Comparison of ENCODE assay signal across 22 cellular contexts in genomic region chr1:169753549-169753948, GRCh38. TPM values are rescaled to one million over a fixed set of nuclear protein-coding genes. Genes with fewer than 3 reads are reported as not detected.
"Had no signal": no experiment of that assay in that cellular context is flagged by ENCODE, and none has a peak within 500 bp of the region (broad histone marks: within the 10 kb centered on the region; RNA-seq: fewer than 3 reads in every experiment).

No MANE protein-coding gene starts in this region.

- ATAC-seq: activated CD8-positive, alpha-beta memory T cell treated with anti-CD3 and anti-CD28 coated beads, Interleukin-2, amount 10 ng/mL, durations not matched to agents 7 days and 5 days; activated naive CD8-positive, alpha-beta T cell treated with anti-CD3 and anti-CD28 coated beads, Interleukin-2, amount 50 U/mL, for 24 hours had no signal

- H3K9me3 ChIP-seq: breast epithelium, sigmoid colon, testis had no signal

- H3K4me1 Mint-ChIP-seq: activated CD8-positive, alpha-beta memory T cell treated with anti-CD3 and anti-CD28 coated beads, Interleukin-2, amount 10 ng/mL, durations not matched to agents 7 days and 5 days; activated naive CD8-positive, alpha-beta T cell treated with anti-CD3 and anti-CD28 coated beads, Interleukin-2, amount 50 U/mL, for 24 hours; immature natural killer cell; nephron had no signal

- H3K27me3 ChIP-seq: breast epithelium, sigmoid colon, stomach, testis had no signal

- H3K36me3 Mint-ChIP-seq: activated CD4-positive, alpha-beta memory T cell treated with anti-CD3 and anti-CD28 coated beads for 36 hours; activated CD8-positive, alpha-beta memory T cell treated with anti-CD3 and anti-CD28 coated beads, Interleukin-2, amount 10 ng/mL, durations not matched to agents 7 days and 5 days; immature natural killer cell had no signal

- H3K4me1 ChIP-seq: breast epithelium, sigmoid colon, spleen, stomach, testis had no signal

- H3K4me3 ChIP-seq: breast epithelium, sigmoid colon, spleen, stomach, testis had no signal

- DNase-seq: activated CD4-positive, alpha-beta memory T cell treated with anti-CD3 and anti-CD28 coated beads for 36 hours; activated CD4-positive, alpha-beta T cell treated with anti-CD3 and anti-CD28 coated beads for 1 hour; activated CD8-positive, alpha-beta memory T cell treated with anti-CD3 and anti-CD28 coated beads, Interleukin-2, amount 10 ng/mL, durations not matched to agents 7 days and 5 days; activated naive CD4-positive, alpha-beta T cell treated with anti-CD3 and anti-CD28 coated beads for 36 hours; activated naive CD8-positive, alpha-beta T cell treated with anti-CD3 and anti-CD28 coated beads, Interleukin-2, amount 50 U/mL, for 24 hours; activated T-cell treated with anti-CD3 and anti-CD28 coated beads, Interleukin-2, amount 50 U/mL, for 1 hour; aorta; cerebellar nuclear complex; effector memory CD4-positive, alpha-beta T cell; head of caudate nucleus; immature natural killer cell; sigmoid colon; spleen; stimulated activated CD4-positive, alpha-beta T cell treated with anti-CD3 and anti-CD28 coated beads, Interleukin-1b, Interleukin-23, amount 100 ng/mL, for 48 hours; stomach; T-helper 9 cell; testis had no signal

- H3K27ac ChIP-seq: breast epithelium, epithelial cell of prostate, sigmoid colon, spleen, stomach, testis had no signal

- H3K27ac Mint-ChIP-seq: activated CD4-positive, alpha-beta memory T cell treated with anti-CD3 and anti-CD28 coated beads for 36 hours; activated CD8-positive, alpha-beta memory T cell treated with anti-CD3 and anti-CD28 coated beads, Interleukin-2, amount 10 ng/mL, durations not matched to agents 7 days and 5 days; activated naive CD4-positive, alpha-beta T cell treated with anti-CD3 and anti-CD28 coated beads for 36 hours; activated naive CD8-positive, alpha-beta T cell treated with anti-CD3 and anti-CD28 coated beads, Interleukin-2, amount 50 U/mL, for 24 hours; activated T-helper 2 cell treated with anti-CD3 and anti-CD28 coated beads, Interferon-gamma antibody, Interleukin-2, Interleukin-4, amounts not matched to agents 10 μg/mL and 5 μg/mL and 100 μg/mL, durations not matched to agents 14 hours and 24 hours and 36 hours; dendritic cell treated with granulocyte-macrophage colony-stimulating factor and Interleukin-4, amounts not matched to agents 40 ng/mL and 50 ng/mL, for 4 days; immature natural killer cell; nephron had no signal

- H3K4me3 Mint-ChIP-seq: activated CD4-positive, alpha-beta memory T cell treated with anti-CD3 and anti-CD28 coated beads for 36 hours; activated CD8-positive, alpha-beta memory T cell treated with anti-CD3 and anti-CD28 coated beads, Interleukin-2, amount 10 ng/mL, durations not matched to agents 7 days and 5 days; activated naive CD4-positive, alpha-beta T cell treated with anti-CD3 and anti-CD28 coated beads for 36 hours; activated naive CD8-positive, alpha-beta T cell treated with anti-CD3 and anti-CD28 coated beads, Interleukin-2, amount 50 U/mL, for 24 hours; dendritic cell treated with granulocyte-macrophage colony-stimulating factor and Interleukin-4, amounts not matched to agents 40 ng/mL and 50 ng/mL, for 4 days; immature natural killer cell; nephron had no signal

- H3K9me3 Mint-ChIP-seq: activated CD4-positive, alpha-beta memory T cell treated with anti-CD3 and anti-CD28 coated beads for 36 hours; activated naive CD4-positive, alpha-beta T cell treated with anti-CD3 and anti-CD28 coated beads for 36 hours; activated naive CD8-positive, alpha-beta T cell treated with anti-CD3 and anti-CD28 coated beads, Interleukin-2, amount 50 U/mL, for 24 hours; activated T-helper 2 cell treated with anti-CD3 and anti-CD28 coated beads, Interferon-gamma antibody, Interleukin-2, Interleukin-4, amounts not matched to agents 10 μg/mL and 5 μg/mL and 100 μg/mL, durations not matched to agents 14 hours and 24 hours and 36 hours; dendritic cell treated with granulocyte-macrophage colony-stimulating factor and Interleukin-4, amounts not matched to agents 40 ng/mL and 50 ng/mL, for 4 days; immature natural killer cell; nephron had no signal

- H3K36me3 ChIP-seq: breast epithelium, sigmoid colon, spleen, stomach had no signal

- H3K27me3 Mint-ChIP-seq: activated naive CD8-positive, alpha-beta T cell treated with anti-CD3 and anti-CD28 coated beads, Interleukin-2, amount 50 U/mL, for 24 hours; dendritic cell treated with granulocyte-macrophage colony-stimulating factor and Interleukin-4, amounts not matched to agents 40 ng/mL and 50 ng/mL, for 4 days had no signal

RNA-seq across cellular contexts. Expression of gene SELE, which starts 19.7 kb away (rescaled TPM):
- total RNA-seq: activated CD4-positive, alpha-beta memory T cell treated with anti-CD3 and anti-CD28 coated beads for 36 hours; activated CD8-positive, alpha-beta memory T cell treated with anti-CD3 and anti-CD28 coated beads, Interleukin-2, amount 10 ng/mL, durations not matched to agents 7 days and 5 days; activated naive CD4-positive, alpha-beta T cell treated with anti-CD3 and anti-CD28 coated beads for 36 hours; activated T-helper 2 cell treated with anti-CD3 and anti-CD28 coated beads, Interferon-gamma antibody, Interleukin-2, Interleukin-4, amounts not matched to agents 10 μg/mL and 5 μg/mL and 100 μg/mL, durations not matched to agents 14 hours and 24 hours and 36 hours had no signal
- polyA plus RNA-seq: immature natural killer cell had no signal
